ENCODE assay signal across 26 cellular contexts in the genomic region with DNA sequence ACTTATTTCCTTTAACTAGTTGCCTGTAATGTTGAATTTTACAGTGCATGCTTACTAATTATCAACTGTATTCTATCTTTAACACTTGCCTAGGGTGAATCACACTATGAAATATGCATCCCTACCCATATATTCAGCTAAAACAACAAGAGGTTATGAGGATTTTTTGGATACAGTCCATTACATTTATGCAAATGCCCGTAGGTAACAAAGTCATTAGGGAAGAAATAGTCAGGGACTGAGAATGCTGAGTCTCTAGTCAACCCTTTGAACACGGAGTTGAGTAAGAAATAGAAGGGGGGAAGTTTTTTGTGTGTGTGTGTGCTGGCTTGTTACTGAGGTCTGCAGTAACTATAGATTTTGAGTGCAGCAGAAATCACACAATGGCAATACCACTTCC. TPM values are rescaled to one million over a fixed set of nuclear protein-coding genes. Genes with fewer than 3 reads are reported as not detected.
DNase-seq lines count a peak whose midpoint lies in the region; ATAC-seq and TF ChIP-seq lines count a peak whose summit lies in the region.
"Had no signal": no experiment of that assay in that cellular context is flagged by ENCODE, and none has a peak within 500 bp of the region (broad histone marks: within the 10 kb centered on the region; RNA-seq: fewer than 3 reads in every experiment).

No MANE protein-coding gene starts in this region.

- peak overlapping the region; percentile 15 for H3K27ac Mint-ChIP-seq in mesothelial cell of epicardium
- no peak overlapping the region for H3K27ac Mint-ChIP-seq in activated CD8-positive, alpha-beta T cell treated with anti-CD3 and anti-CD28 coated beads for 36 hours
- no peak overlapping the region for H3K27ac Mint-ChIP-seq in stimulated activated naive B cell treated with anti-CD40 and anti-IgM and Interleukin-4, amounts not matched to agents 10 μg/mL and 1 μg/mL and 100 μg/mL, for 72 hours
- H3K27ac Mint-ChIP-seq: dendritic cell treated with granulocyte-macrophage colony-stimulating factor and Interleukin-4, amounts not matched to agents 40 ng/mL and 50 ng/mL, for 4 days; immature natural killer cell had no signal

- no peaks in the 10 kb centered on the region for H3K27me3 Mint-ChIP-seq in mesothelial cell of epicardium (ENCODE audit: low read depth)
- H3K27me3 Mint-ChIP-seq in activated CD8-positive, alpha-beta T cell treated with anti-CD3 and anti-CD28 coated beads for 36 hours: no peaks in the 10 kb centered on the region
- no peaks in the 10 kb centered on the region for H3K27me3 Mint-ChIP-seq in stimulated activated naive B cell treated with anti-CD40 and anti-IgM and Interleukin-4, amounts not matched to agents 10 μg/mL and 1 μg/mL and 100 μg/mL, for 72 hours
- H3K27me3 Mint-ChIP-seq: dendritic cell treated with granulocyte-macrophage colony-stimulating factor and Interleukin-4, amounts not matched to agents 40 ng/mL and 50 ng/mL, for 4 days had no signal

- H3K27ac ChIP-seq in SJCRH30: no peak overlapping the region
- H3K27ac ChIP-seq: ascending aorta, uterus, VCaP had no signal

- H3K9me3 Mint-ChIP-seq in mesothelial cell of epicardium: peaks cover 17% of the 10 kb centered on the region
- H3K9me3 Mint-ChIP-seq in activated CD8-positive, alpha-beta T cell treated with anti-CD3 and anti-CD28 coated beads for 36 hours: no peaks in the 10 kb centered on the region
- peaks cover 0 to 4% of the 10 kb centered on the region in 2 donors for H3K9me3 Mint-ChIP-seq in stimulated activated naive B cell treated with anti-CD40 and anti-IgM and Interleukin-4, amounts not matched to agents 10 μg/mL and 1 μg/mL and 100 μg/mL, for 72 hours
- H3K9me3 Mint-ChIP-seq: dendritic cell treated with granulocyte-macrophage colony-stimulating factor and Interleukin-4, amounts not matched to agents 40 ng/mL and 50 ng/mL, for 4 days had no signal

- no peak overlapping the region for H3K4me3 Mint-ChIP-seq in mesothelial cell of epicardium
- H3K4me3 Mint-ChIP-seq in activated CD8-positive, alpha-beta T cell treated with anti-CD3 and anti-CD28 coated beads for 36 hours: no peak overlapping the region
- no peak overlapping the region for H3K4me3 Mint-ChIP-seq in stimulated activated naive B cell treated with anti-CD40 and anti-IgM and Interleukin-4, amounts not matched to agents 10 μg/mL and 1 μg/mL and 100 μg/mL, for 72 hours
- H3K4me3 Mint-ChIP-seq: dendritic cell treated with granulocyte-macrophage colony-stimulating factor and Interleukin-4, amounts not matched to agents 40 ng/mL and 50 ng/mL, for 4 days; immature natural killer cell had no signal

- CTCF ChIA-PET in activated CD8-positive, alpha-beta T cell treated with anti-CD3 and anti-CD28 coated beads for 36 hours (lab: Charles Lee): no interaction called here

- no peaks in the 10 kb centered on the region for H3K9me3 ChIP-seq in SJCRH30 (replicated peaks)
- H3K9me3 ChIP-seq: uterus had no signal

- TF ChIP-seq CTCF in choroid plexus epithelial cell (conservative IDR thresholded peaks at IDR 0.05; ENCODE audit: low read depth, low read length) (no peak), mesothelial cell of epicardium (IDR thresholded peaks at IDR 0.05; ENCODE audit: unreplicated experiment) (no peak)
- TF ChIP-seq CTCF in activated CD8-positive, alpha-beta T cell treated with anti-CD3 and anti-CD28 coated beads for 36 hours (IDR thresholded peaks at IDR 0.05): no peak

- H3K36me3 ChIP-seq in SJCRH30: no peaks in the 10 kb centered on the region
- H3K36me3 ChIP-seq: ascending aorta, uterus had no signal

- POLR2A ChIA-PET in activated CD8-positive, alpha-beta T cell treated with anti-CD3 and anti-CD28 coated beads for 36 hours (lab: Charles Lee): no interaction called here

- no peak for ATAC-seq in activated CD8-positive, alpha-beta T cell treated with anti-CD3 and anti-CD28 coated beads for 36 hours
- ATAC-seq in GM18909 (IDR thresholded peaks at IDR 0.05; ENCODE audit: poor library complexity, unreplicated experiment): no peak
- no peak for ATAC-seq in stimulated activated naive B cell treated with anti-CD40 and anti-IgM and Interleukin-4, amounts not matched to agents 10 μg/mL and 1 μg/mL and 100 μg/mL, for 72 hours (replicated peaks)
- ATAC-seq: Right ventricle myocardium inferior had no signal

- H3K4me3 ChIP-seq in choroid plexus epithelial cell (ENCODE audit: low read depth, low read length) (no peak overlapping the region), SJCRH30 (no peak overlapping the region)
- H3K4me3 ChIP-seq: ascending aorta, lung, uterus had no signal

- 0 out of 2 replicates have a peak, but pooled peaks cover 3% of the 10 kb centered on the region for H3K4me1 ChIP-seq in SJCRH30
- H3K4me1 ChIP-seq: ascending aorta, uterus had no signal

- peaks cover 4% of the 10 kb centered on the region for H3K36me3 Mint-ChIP-seq in mesothelial cell of epicardium
- peaks cover 6% of the 10 kb centered on the region for H3K36me3 Mint-ChIP-seq in activated CD8-positive, alpha-beta T cell treated with anti-CD3 and anti-CD28 coated beads for 36 hours (ENCODE audit: low read depth)
- peaks cover 0 to 2% of the 10 kb centered on the region in 2 donors for H3K36me3 Mint-ChIP-seq in stimulated activated naive B cell treated with anti-CD40 and anti-IgM and Interleukin-4, amounts not matched to agents 10 μg/mL and 1 μg/mL and 100 μg/mL, for 72 hours
- H3K36me3 Mint-ChIP-seq: immature natural killer cell had no signal

- peaks cover 27% of the 10 kb centered on the region for H3K4me1 Mint-ChIP-seq in mesothelial cell of epicardium
- H3K4me1 Mint-ChIP-seq in activated CD8-positive, alpha-beta T cell treated with anti-CD3 and anti-CD28 coated beads for 36 hours (ENCODE audit: low read depth): no peaks in the 10 kb centered on the region
- no peaks in the 10 kb centered on the region for H3K4me1 Mint-ChIP-seq in stimulated activated naive B cell treated with anti-CD40 and anti-IgM and Interleukin-4, amounts not matched to agents 10 μg/mL and 1 μg/mL and 100 μg/mL, for 72 hours
- H3K4me1 Mint-ChIP-seq: immature natural killer cell had no signal

- intact Hi-C loops in activated CD8-positive, alpha-beta T cell treated with anti-CD3 and anti-CD28 coated beads for 36 hours (cut with micrococcal nuclease): no loop called here

- DNase-seq in Daoy (ENCODE audit: low read depth): peak; percentile 41
- DNase-seq in NCI-H226: peak; percentile 83
- DNase-seq in choroid plexus epithelial cell (ENCODE audit: low read depth): peak; percentile 6
- DNase-seq in mesothelial cell of epicardium (ENCODE audit: low spot score in 2 of 2, unreplicated experiment in 2 of 2): no peak
- DNase-seq in SJCRH30: no peak
- DNase-seq in activated CD8-positive, alpha-beta T cell treated with anti-CD3 and anti-CD28 coated beads for 36 hours: no peak
- DNase-seq in stimulated activated naive B cell treated with anti-CD40 and anti-IgM and Interleukin-4, amounts not matched to agents 10 μg/mL and 1 μg/mL and 100 μg/mL, for 72 hours: no peak
- DNase-seq: activated CD4-positive, alpha-beta T cell treated with anti-CD3 and anti-CD28 coated beads, Interleukin-2, amount 50 U/mL, for 4 hours; activated naive CD4-positive, alpha-beta T cell treated with Interleukin-2 at 50 U/mL for 16 hours; activated T-cell treated with anti-CD3 and anti-CD28 coated beads for 4 hours; erythroblast; head of caudate nucleus; immature natural killer cell; NCI-H1417; small intestine; stimulated activated CD4-positive, alpha-beta T cell treated with anti-CD3 and anti-CD28 coated beads, Interleukin-4, amount 100 ng/mL, for 24 hours; T-helper 1 cell; uterus had no signal

- H3K27me3 ChIP-seq in SJCRH30: no peaks in the 10 kb centered on the region
- H3K27me3 ChIP-seq: ascending aorta, uterus had no signal

RNA-seq across cellular contexts. Expression of a gene that starts 26.1 kb away (rescaled TPM):
- not detected in 2 replicates for total RNA-seq in Daoy (2014; rRNA removed; shearing (Covaris generic))
- total RNA-seq in mesothelial cell of epicardium: not detected in 3 replicates
- not detected in 2 replicates for total RNA-seq in SJCRH30 (2014; rRNA removed; shearing (Covaris generic))
- total RNA-seq in activated CD8-positive, alpha-beta T cell treated with anti-CD3 and anti-CD28 coated beads for 36 hours: not detected
- total RNA-seq: ascending aorta, HT1080, lung, Right ventricle myocardium inferior, subcutaneous adipose tissue had no signal

Comparison
In these comparisons a context has a peak if more than half of its experiments do, and no peak if none do; other contexts are left out.
1. DNase-seq: peak in Daoy (single experiment), NCI-H226 (single experiment) and choroid plexus epithelial cell (single experiment); none in mesothelial cell of epicardium (0 of 2), SJCRH30 (0 of 2), activated CD8-positive, alpha-beta T cell treated with anti-CD3 and anti-CD28 coated beads for 36 hours (single experiment) and stimulated activated naive B cell treated with anti-CD40 and anti-IgM and Interleukin-4, amounts not matched to agents 10 μg/mL and 1 μg/mL and 100 μg/mL, for 72 hours (single experiment).